1 cellular context compared by ENCODE assay signal in the genomic region with DNA sequence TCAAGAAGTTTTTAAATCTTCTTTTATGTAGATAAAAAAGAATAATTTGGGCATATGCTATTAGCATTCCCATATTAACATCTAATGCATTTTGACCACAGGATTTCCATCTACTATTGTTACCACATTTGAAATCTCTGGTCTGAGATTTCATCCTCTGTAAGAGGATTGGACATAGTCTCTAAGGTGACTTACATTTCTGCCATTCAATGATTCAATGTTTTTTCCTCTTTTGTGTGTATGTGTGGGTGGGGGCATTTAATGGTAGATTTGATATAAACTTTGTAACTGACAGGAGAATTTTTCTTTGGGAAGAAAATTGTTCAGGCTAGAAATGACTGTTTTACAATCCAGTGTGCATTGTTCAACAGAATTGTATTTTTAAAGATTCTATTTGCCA.
TF ChIP-seq lines count a peak whose summit lies in the region.

No MANE protein-coding gene starts in this region.

TF ChIP-seq in HepG2, 621 proteins besides CTCF, POLR2A, EP300 and RAD21 (continued from another document):
- TF ChIP-seq, protein P1, sequence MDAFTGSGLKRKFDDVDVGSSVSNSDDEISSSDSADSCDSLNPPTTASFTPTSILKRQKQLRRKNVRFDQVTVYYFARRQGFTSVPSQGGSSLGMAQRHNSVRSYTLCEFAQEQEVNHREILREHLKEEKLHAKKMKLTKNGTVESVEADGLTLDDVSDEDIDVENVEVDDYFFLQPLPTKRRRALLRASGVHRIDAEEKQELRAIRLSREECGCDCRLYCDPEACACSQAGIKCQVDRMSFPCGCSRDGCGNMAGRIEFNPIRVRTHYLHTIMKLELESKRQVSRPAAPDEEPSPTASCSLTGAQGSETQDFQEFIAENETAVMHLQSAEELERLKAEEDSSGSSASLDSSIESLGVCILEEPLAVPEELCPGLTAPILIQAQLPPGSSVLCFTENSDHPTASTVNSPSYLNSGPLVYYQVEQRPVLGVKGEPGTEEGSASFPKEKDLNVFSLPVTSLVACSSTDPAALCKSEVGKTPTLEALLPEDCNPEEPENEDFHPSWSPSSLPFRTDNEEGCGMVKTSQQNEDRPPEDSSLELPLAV (CRISPR knock-in tag; conservative IDR thresholded peaks at IDR 0.05; ENCODE audit: low read depth) = no peak
- no peak for TF ChIP-seq MXD4 (CRISPR knock-in tag; IDR thresholded peaks at IDR 0.05)
- TF ChIP-seq, protein P2, sequence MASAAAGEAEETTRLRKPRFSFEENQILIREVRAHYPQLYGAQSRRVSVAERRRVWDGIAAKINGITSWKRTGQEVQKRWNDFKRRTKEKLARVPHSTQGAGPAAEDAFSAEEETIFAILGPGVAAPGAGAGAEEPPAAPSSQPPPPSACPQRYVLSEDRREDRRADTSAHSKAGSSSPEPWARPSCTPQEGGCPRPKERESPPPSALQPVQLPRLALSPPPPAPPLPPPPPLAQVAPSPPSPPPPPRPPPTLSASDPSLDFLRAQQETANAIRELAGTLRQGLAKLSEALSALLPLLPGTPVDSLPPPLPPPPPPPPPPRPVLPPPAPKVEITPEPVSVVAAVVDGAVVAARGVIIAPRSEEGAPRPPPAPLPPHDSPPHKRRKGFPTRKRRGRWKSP (CRISPR knock-in tag; IDR thresholded peaks at IDR 0.05) = no peak
- TF ChIP-seq, protein P3, sequence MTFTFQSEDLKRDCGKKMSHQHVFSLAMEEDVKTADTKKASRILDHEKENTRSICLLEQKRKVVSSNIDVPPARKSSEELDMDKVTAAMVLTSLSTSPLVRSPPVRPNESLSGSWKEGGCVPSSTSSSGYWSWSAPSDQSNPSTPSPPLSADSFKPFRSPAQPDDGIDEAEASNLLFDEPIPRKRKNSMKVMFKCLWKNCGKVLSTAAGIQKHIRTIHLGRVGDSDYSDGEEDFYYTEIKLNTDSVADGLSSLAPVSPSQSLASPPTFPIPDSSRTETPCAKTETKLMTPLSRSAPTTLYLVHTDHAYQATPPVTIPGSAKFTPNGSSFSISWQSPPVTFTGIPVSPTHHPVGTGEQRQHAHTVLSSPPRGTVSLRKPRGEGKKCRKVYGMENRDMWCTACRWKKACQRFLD (CRISPR knock-in tag; IDR thresholded peaks at IDR 0.05; ENCODE audit: borderline replicate concordance) = no peak
- no peak for TF ChIP-seq SP5 (CRISPR knock-in tag; IDR thresholded peaks at IDR 0.05; ENCODE audit: borderline replicate concordance, low read depth)
- TF ChIP-seq, protein P4, sequence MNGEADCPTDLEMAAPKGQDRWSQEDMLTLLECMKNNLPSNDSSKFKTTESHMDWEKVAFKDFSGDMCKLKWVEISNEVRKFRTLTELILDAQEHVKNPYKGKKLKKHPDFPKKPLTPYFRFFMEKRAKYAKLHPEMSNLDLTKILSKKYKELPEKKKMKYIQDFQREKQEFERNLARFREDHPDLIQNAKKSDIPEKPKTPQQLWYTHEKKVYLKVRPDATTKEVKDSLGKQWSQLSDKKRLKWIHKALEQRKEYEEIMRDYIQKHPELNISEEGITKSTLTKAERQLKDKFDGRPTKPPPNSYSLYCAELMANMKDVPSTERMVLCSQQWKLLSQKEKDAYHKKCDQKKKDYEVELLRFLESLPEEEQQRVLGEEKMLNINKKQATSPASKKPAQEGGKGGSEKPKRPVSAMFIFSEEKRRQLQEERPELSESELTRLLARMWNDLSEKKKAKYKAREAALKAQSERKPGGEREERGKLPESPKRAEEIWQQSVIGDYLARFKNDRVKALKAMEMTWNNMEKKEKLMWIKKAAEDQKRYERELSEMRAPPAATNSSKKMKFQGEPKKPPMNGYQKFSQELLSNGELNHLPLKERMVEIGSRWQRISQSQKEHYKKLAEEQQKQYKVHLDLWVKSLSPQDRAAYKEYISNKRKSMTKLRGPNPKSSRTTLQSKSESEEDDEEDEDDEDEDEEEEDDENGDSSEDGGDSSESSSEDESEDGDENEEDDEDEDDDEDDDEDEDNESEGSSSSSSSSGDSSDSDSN (CRISPR knock-in tag; IDR thresholded peaks at IDR 0.05) = no peak
- no peak for TF ChIP-seq KDM5B (CRISPR knock-in tag; IDR thresholded peaks at IDR 0.05; ENCODE audit: borderline replicate concordance)
- no peak for TF ChIP-seq NR1H2 (CRISPR knock-in tag; IDR thresholded peaks at IDR 0.05; ENCODE audit: borderline replicate concordance, low read depth)
- no peak for TF ChIP-seq MTF2 (CRISPR knock-in tag; IDR thresholded peaks at IDR 0.05; ENCODE audit: borderline replicate concordance)
